18 cellular contexts compared by ENCODE assay signal in the genomic region with DNA sequence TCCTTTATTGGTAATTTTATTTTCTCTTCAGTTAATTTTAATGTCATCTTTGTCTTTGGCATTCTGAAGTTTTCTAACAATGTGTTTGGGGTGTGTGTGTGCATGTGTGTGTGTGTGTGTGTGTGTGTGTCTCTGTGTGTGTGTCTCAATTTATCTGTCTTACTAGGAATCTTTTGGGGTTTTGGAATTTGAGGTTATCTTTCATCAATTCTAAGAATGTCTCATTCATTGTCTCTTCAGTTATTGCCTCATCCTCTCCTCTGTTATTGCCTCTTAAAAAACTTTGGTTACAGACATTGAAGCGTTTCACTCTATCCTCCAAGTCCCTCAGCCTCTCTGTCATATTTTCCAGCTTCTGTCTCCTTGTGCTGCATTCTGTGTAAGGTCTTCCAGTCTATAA.
"Had no signal": no experiment of that assay in that cellular context is flagged by ENCODE, and none has a peak within 500 bp of the region (broad histone marks: within the 10 kb centered on the region; RNA-seq: fewer than 3 reads in every experiment).

No MANE protein-coding gene starts in this region.

- ATAC-seq: activated CD4-positive, alpha-beta T cell treated with anti-CD3 and anti-CD28 coated beads for 36 hours; effector memory CD8-positive, alpha-beta T cell; foreskin keratinocyte; left lobe of liver; natural killer cell treated with Interleukin-12 subunit alpha and Interleukin-12 subunit beta and Interleukin-15 and Interleukin-18, amount 100 ng/mL, for 72 hours; stimulated activated naive B cell treated with anti-CD40 and anti-IgM and Interleukin-4, amounts not matched to agents 10 μg/mL and 1 μg/mL and 100 μg/mL, for 72 hours had no signal

- DNase-seq: activated CD4-positive, alpha-beta T cell treated with anti-CD3 and anti-CD28 coated beads for 36 hours; activated CD4-positive, alpha-beta T cell treated with anti-CD3 and anti-CD28 coated beads, Interleukin-2, amount 50 U/mL, for 48 hours; activated naive CD4-positive, alpha-beta T cell; activated naive CD8-positive, alpha-beta T cell treated with anti-CD3 and anti-CD28 coated beads, Interleukin-2, amount 10 ng/mL, durations not matched to agents 7 days and 5 days; amygdala; effector memory CD8-positive, alpha-beta T cell; esophagus squamous epithelium; foreskin keratinocyte; islet precursor cell; sigmoid colon; stimulated activated naive B cell treated with anti-CD40 and anti-IgM and Interleukin-4, amounts not matched to agents 10 μg/mL and 1 μg/mL and 100 μg/mL, for 72 hours; T-helper 1 cell; T-helper 9 cell; upper lobe of left lung had no signal

- H3K4me3 ChIP-seq: esophagus squamous epithelium, hepatocyte, sigmoid colon, thoracic aorta, upper lobe of left lung had no signal
